ENCODE assay signal across 19 cellular contexts in the genomic region with DNA sequence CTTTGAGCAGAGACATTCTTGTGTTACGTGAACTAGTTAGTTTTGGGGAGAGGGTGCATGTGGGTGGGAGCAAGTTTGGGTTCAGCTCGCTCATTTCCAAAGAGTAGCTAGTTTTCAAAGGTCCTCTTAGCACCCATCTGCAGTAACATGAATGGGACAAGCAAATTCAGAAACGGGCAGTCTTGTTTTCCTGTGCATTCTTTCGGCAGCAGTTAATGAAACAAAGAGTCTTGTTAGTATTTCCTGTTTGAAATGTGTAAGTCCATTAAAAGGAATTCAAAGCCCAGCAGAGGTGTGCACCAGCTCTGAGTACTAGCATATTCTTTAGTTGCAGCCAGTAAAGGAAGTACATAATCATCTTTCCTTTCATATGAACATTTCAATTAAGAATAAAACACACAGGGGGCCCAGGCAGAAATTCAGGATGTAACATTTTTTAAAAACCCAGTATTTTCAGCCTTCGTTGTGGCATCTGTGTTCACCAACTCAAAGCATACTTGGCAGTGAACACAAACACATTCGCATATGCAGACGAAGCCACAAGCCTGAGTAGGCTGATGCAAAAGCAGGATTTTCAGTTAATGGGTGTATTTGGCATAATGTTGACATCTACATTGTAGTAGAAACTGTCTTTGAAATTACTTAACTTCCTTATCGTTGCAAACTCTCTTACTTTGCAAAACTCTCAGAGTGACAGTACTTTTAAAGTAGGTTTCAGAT.
"Had no signal": no experiment of that assay in that cellular context is flagged by ENCODE, and none has a peak within 500 bp of the region (broad histone marks: within the 10 kb centered on the region; RNA-seq: fewer than 3 reads in every experiment).

No MANE protein-coding gene starts in this region.

- H3K4me1 Mint-ChIP-seq: activated naive CD8-positive, alpha-beta T cell treated with anti-CD3 and anti-CD28 coated beads for 36 hours; activated T-helper 17 cell treated with anti-CD3 and anti-CD28 coated beads, Interleukin-2, amount 50 U/mL, for 72 hours had no signal

- H3K4me3 Mint-ChIP-seq: activated naive CD8-positive, alpha-beta T cell treated with anti-CD3 and anti-CD28 coated beads for 36 hours; activated T-cell treated with anti-CD3 and anti-CD28 coated beads, Interleukin-2, amount 50 U/mL, for 24 hours; activated T-helper 17 cell treated with anti-CD3 and anti-CD28 coated beads, Interleukin-2, amount 50 U/mL, for 72 hours; nephron progenitor cell; stimulated activated naive CD8-positive, alpha-beta T cell treated with anti-CD3 and anti-CD28 coated beads, Interleukin-15, Interleukin-2, amounts not matched to agents 100 ng/mL and 50 ng/mL, for 24 hours had no signal

- ATAC-seq: activated T-helper 17 cell treated with anti-CD3 and anti-CD28 coated beads, Interleukin-2, amount 50 U/mL, for 72 hours; esophagus mucosa; left ventricle myocardium superior; right lobe of liver had no signal

- H3K36me3 Mint-ChIP-seq: activated naive CD8-positive, alpha-beta T cell treated with anti-CD3 and anti-CD28 coated beads for 36 hours had no signal

- H3K27ac ChIP-seq: colonic mucosa, right lobe of liver, skin epidermis, tibial nerve, VCaP had no signal

- DNase-seq: activated CD4-positive, CD25-positive, alpha-beta regulatory T cell treated with anti-CD3 and anti-CD28 coated beads, Interleukin-2, amount 50 U/mL, for 72 hours; activated naive CD4-positive, alpha-beta T cell treated with Interleukin-2 at 50 U/mL for 16 hours; activated naive CD8-positive, alpha-beta T cell treated with anti-CD3 and anti-CD28 coated beads for 36 hours; activated T-cell treated with anti-CD3 and anti-CD28 coated beads, Interleukin-2, amount 50 U/mL, for 24 hours; colonic mucosa; foreskin melanocyte; left ventricle myocardium superior; mammary epithelial cell; nephron progenitor cell; nucleus accumbens; right lobe of liver; stimulated activated CD4-positive, alpha-beta T cell treated with anti-CD3 and anti-CD28 coated beads, Interleukin-1b, Interleukin-23, amount 100 ng/mL, for 48 hours; substantia nigra had no signal

- H3K27ac Mint-ChIP-seq: activated naive CD8-positive, alpha-beta T cell treated with anti-CD3 and anti-CD28 coated beads for 36 hours; activated T-cell treated with anti-CD3 and anti-CD28 coated beads, Interleukin-2, amount 50 U/mL, for 24 hours; activated T-helper 17 cell treated with anti-CD3 and anti-CD28 coated beads, Interleukin-2, amount 50 U/mL, for 72 hours; nephron progenitor cell; stimulated activated naive CD8-positive, alpha-beta T cell treated with anti-CD3 and anti-CD28 coated beads, Interleukin-15, Interleukin-2, amounts not matched to agents 100 ng/mL and 50 ng/mL, for 24 hours had no signal

- H3K27me3 ChIP-seq: colonic mucosa, right lobe of liver, tibial nerve had no signal

- H3K36me3 ChIP-seq: colonic mucosa, right lobe of liver, tibial nerve had no signal

- H3K4me3 ChIP-seq: colonic mucosa, right lobe of liver, skin epidermis, tibial nerve had no signal

- H3K9me3 ChIP-seq: colonic mucosa, right lobe of liver had no signal

- H3K27me3 Mint-ChIP-seq: activated naive CD8-positive, alpha-beta T cell treated with anti-CD3 and anti-CD28 coated beads for 36 hours; activated T-cell treated with anti-CD3 and anti-CD28 coated beads, Interleukin-2, amount 50 U/mL, for 24 hours; activated T-helper 17 cell treated with anti-CD3 and anti-CD28 coated beads, Interleukin-2, amount 50 U/mL, for 72 hours; stimulated activated naive CD8-positive, alpha-beta T cell treated with anti-CD3 and anti-CD28 coated beads, Interleukin-15, Interleukin-2, amounts not matched to agents 100 ng/mL and 50 ng/mL, for 24 hours had no signal

- H3K4me1 ChIP-seq: colonic mucosa, right lobe of liver had no signal
